Comparison of ENCODE assay signal across 17 cellular contexts in the genomic region with DNA sequence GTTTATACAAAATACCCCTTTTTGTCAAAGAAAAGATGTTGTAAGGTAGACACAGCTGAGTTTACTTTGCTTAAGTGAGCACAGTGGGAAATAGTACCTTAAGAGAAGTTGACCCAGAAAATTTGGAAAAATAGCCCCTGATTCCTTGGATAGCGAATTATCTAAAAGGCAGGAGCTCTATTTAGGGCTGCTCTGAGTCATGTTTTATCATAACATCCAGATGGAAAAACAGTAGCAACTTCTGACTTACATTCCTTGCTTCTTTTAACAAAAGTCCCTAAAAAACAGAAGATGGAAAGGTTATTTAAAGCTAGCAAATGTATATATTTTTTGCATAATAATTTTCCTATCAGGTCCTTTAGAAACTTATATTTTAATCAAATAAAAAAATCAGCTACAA. TPM values are rescaled to one million over a fixed set of nuclear protein-coding genes. Genes with fewer than 3 reads are reported as not detected.
"Had no signal": no experiment of that assay in that cellular context is flagged by ENCODE, and none has a peak within 500 bp of the region (broad histone marks: within the 10 kb centered on the region; RNA-seq: fewer than 3 reads in every experiment).

No MANE protein-coding gene starts in this region.

- H3K36me3 ChIP-seq: colonic mucosa, neutrophil, upper lobe of left lung had no signal

- H3K4me1 ChIP-seq: colonic mucosa had no signal

- H3K27me3 ChIP-seq: colonic mucosa, neutrophil, upper lobe of left lung had no signal

- H3K4me3 ChIP-seq: colonic mucosa, lung, upper lobe of left lung had no signal

- DNase-seq: activated B cell treated with CpG ODN at 0.5 μM for 24 hours; activated CD4-positive, alpha-beta T cell treated with anti-CD3 and anti-CD28 coated beads, Interleukin-2, amount 10 ng/mL, durations not matched to agents 24 days and 14 days; colonic mucosa; effector CD4-positive, alpha-beta T cell; glutamatergic neuron; immature natural killer cell; left cardiac atrium; naive thymus-derived CD4-positive, alpha-beta T cell; stimulated activated CD4-positive, alpha-beta T cell treated with anti-CD3 and anti-CD28 coated beads, Interleukin-2, amount 100 ng/mL, for 24 hours; stimulated activated naive B cell treated with anti-CD40 and anti-IgM and Interleukin-4, amounts not matched to agents 10 μg/mL and 1 μg/mL and 100 μg/mL, for 72 hours; substantia nigra; upper lobe of left lung had no signal

- H3K27ac ChIP-seq: colonic mucosa, neutrophil, upper lobe of left lung had no signal

- ATAC-seq: left cardiac atrium; naive thymus-derived CD4-positive, alpha-beta T cell; sciatic nerve; stimulated activated naive B cell treated with anti-CD40 and anti-IgM and Interleukin-4, amounts not matched to agents 10 μg/mL and 1 μg/mL and 100 μg/mL, for 72 hours had no signal

- H3K9me3 ChIP-seq: colonic mucosa, neutrophil, upper lobe of left lung had no signal

RNA-seq across cellular contexts. Expression of a gene that starts 59.0 kb away (rescaled TPM):
- total RNA-seq: activated B cell treated with CpG ODN at 0.5 μM for 24 hours, bronchial epithelial cell, pulmonary artery endothelial cell had no signal
